In genomic region chr5:1034986-1035385, GRCh38 we compare ENCODE assay signal across 1 cellular context.
TF ChIP-seq lines count a peak whose summit lies in the region.

No MANE protein-coding gene starts in this region.

TF ChIP-seq in HEK293, 187 proteins besides CTCF, POLR2A, EP300 and RAD21 (continued from another document):
- TF ChIP-seq ZNF596 (tag by site-specific recombination; IDR thresholded peaks at IDR 0.05) (peak; percentile 44; the same call in 1 of the 2 replicates), ZNF548 (tag by site-specific recombination; IDR thresholded peaks at IDR 0.05) (no peak), ZNF16 (tag by site-specific recombination; IDR thresholded peaks at IDR 0.05; ENCODE audit: low read depth) (no peak), ZNF830 (tag by site-specific recombination; IDR thresholded peaks at IDR 0.05; ENCODE audit: low read depth) (no peak), ZNF768 (tag by site-specific recombination; IDR thresholded peaks at IDR 0.05) (no peak), SALL2 (tag by site-specific recombination; IDR thresholded peaks at IDR 0.05; ENCODE audit: borderline replicate concordance) (no peak), ZBTB7A (tag by site-specific recombination; IDR thresholded peaks at IDR 0.05; ENCODE audit: low read depth) (no peak), ZNF19 (tag by site-specific recombination; IDR thresholded peaks at IDR 0.05; ENCODE audit: low read depth) (no peak), ZBTB44 (tag by site-specific recombination; IDR thresholded peaks at IDR 0.05) (no peak), ZNF623 (tag by site-specific recombination; IDR thresholded peaks at IDR 0.05) (no peak), ZNF175 (tag by site-specific recombination; IDR thresholded peaks at IDR 0.05) (no peak), ZNF621 (tag by site-specific recombination; IDR thresholded peaks at IDR 0.05) (no peak), ZSCAN23 (tag by site-specific recombination; IDR thresholded peaks at IDR 0.05) (no peak), ZSCAN16 (tag by site-specific recombination; IDR thresholded peaks at IDR 0.05) (peak; percentile 71; the same call in 1 of the 2 replicates), ZNF423 (tag by site-specific recombination; IDR thresholded peaks at IDR 0.05) (no peak), GLI2 (tag by site-specific recombination; IDR thresholded peaks at IDR 0.05; ENCODE audit: borderline replicate concordance, low read depth) (no peak), MZF1 (tag by site-specific recombination; IDR thresholded peaks at IDR 0.05; ENCODE audit: borderline replicate concordance) (no peak), ZNF558 (tag by site-specific recombination; IDR thresholded peaks at IDR 0.05) (no peak), ZBTB6 (tag by site-specific recombination; IDR thresholded peaks at IDR 0.05) (no peak), ZNF140 (tag by site-specific recombination; IDR thresholded peaks at IDR 0.05) (no peak), ZNF488 (tag by site-specific recombination; IDR thresholded peaks at IDR 0.05) (no peak), SCRT1 (tag by site-specific recombination; IDR thresholded peaks at IDR 0.05; ENCODE audit: borderline replicate concordance) (peak; percentile 34; the same call in 1 of the 2 replicates), BCL11A (tag by site-specific recombination; IDR thresholded peaks at IDR 0.05; ENCODE audit: low read depth) (no peak), OVOL3 (tag by site-specific recombination; IDR thresholded peaks at IDR 0.05) (no peak), KLF17 (tag by site-specific recombination; IDR thresholded peaks at IDR 0.05) (no peak), ZNF121 (tag by site-specific recombination; IDR thresholded peaks at IDR 0.05) (no peak), ZNF561 (tag by site-specific recombination; IDR thresholded peaks at IDR 0.05; ENCODE audit: borderline replicate concordance) (no peak), ZNF157 (tag by site-specific recombination; IDR thresholded peaks at IDR 0.05) (no peak), ZNF214 (tag by site-specific recombination; IDR thresholded peaks at IDR 0.05; ENCODE audit: borderline replicate concordance) (no peak), SP7 (tag by site-specific recombination; IDR thresholded peaks at IDR 0.05) (no peak), REPIN1 (tag by site-specific recombination; IDR thresholded peaks at IDR 0.05; ENCODE audit: low read depth) (no peak), ZNF311 (tag by site-specific recombination; IDR thresholded peaks at IDR 0.05; ENCODE audit: borderline replicate concordance) (no peak), ZNF133 (tag by site-specific recombination; IDR thresholded peaks at IDR 0.05) (no peak), ZNF658 (tag by site-specific recombination; IDR thresholded peaks at IDR 0.05) (no peak)
- TF ChIP-seq, protein P1, sequence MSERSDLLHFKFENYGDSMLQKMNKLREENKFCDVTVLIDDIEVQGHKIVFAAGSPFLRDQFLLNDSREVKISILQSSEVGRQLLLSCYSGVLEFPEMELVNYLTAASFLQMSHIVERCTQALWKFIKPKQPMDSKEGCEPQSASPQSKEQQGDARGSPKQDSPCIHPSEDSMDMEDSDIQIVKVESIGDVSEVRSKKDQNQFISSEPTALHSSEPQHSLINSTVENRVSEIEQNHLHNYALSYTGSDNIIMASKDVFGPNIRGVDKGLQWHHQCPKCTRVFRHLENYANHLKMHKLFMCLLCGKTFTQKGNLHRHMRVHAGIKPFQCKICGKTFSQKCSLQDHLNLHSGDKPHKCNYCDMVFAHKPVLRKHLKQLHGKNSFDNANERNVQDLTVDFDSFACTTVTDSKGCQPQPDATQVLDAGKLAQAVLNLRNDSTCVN (tag by site-specific recombination; optimal IDR thresholded peaks at IDR 0.05): no peak
- TF ChIP-seq, protein P2, sequence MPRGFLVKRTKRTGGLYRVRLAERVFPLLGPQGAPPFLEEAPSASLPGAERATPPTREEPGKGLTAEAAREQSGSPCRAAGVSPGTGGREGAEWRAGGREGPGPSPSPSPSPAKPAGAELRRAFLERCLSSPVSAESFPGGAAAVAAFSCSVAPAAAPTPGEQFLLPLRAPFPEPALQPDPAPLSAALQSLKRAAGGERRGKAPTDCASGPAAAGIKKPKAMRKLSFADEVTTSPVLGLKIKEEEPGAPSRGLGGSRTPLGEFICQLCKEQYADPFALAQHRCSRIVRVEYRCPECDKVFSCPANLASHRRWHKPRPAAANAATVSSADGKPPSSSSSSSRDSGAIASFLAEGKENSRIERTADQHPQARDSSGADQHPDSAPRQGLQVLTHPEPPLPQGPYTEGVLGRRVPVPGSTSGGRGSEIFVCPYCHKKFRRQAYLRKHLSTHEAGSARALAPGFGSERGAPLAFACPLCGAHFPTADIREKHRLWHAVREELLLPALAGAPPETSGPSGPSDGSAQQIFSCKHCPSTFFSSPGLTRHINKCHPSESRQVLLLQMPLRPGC (tag by site-specific recombination; IDR thresholded peaks at IDR 0.05): no peak
